Comparison of ENCODE assay signal across 26 cellular contexts in the genomic region with DNA sequence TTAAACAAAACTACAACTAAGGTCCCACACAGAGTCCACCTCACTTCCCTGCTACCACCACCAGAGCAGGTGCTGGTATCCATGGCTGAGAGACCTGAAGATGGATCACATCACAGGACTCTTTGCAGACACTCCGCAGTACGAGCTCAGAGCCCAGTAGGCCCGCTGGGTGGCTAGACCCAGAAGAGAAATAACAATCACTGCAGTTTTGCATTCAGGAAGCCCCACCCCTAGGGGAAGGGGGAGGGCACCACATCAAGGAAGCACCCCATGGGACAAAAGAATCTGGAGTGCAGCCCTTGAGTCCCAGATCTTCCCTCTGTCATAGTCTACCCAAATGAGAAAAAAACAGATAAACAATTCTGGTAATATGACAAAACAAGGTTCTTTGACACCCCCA. TPM values are rescaled to one million over a fixed set of nuclear protein-coding genes. Genes with fewer than 3 reads are reported as not detected.
"Had no signal": no experiment of that assay in that cellular context is flagged by ENCODE, and none has a peak within 500 bp of the region (broad histone marks: within the 10 kb centered on the region; RNA-seq: fewer than 3 reads in every experiment).

No MANE protein-coding gene starts in this region.

- DNase-seq: erythroblast; foreskin keratinocyte; head of caudate nucleus; hypothalamus; kidney glomerular epithelial cell; lower lobe of right lung; natural killer cell; occipital lobe; pancreas; right lobe of liver; spleen; stimulated activated CD4-positive, alpha-beta T cell treated with anti-CD3 and anti-CD28 coated beads, Interleukin-15, amount 100 ng/mL, for 24 hours; stimulated activated CD4-positive, alpha-beta T cell treated with anti-CD3 and anti-CD28 coated beads, Interleukin-1b, Interleukin-23, amount 100 ng/mL, for 48 hours; stimulated activated CD4-positive, alpha-beta T cell treated with anti-CD3 and anti-CD28 coated beads, Interleukin-4, amount 100 ng/mL, for 4 hours; stimulated activated naive B cell treated with anti-CD40 and anti-IgM and Interleukin-4, amounts not matched to agents 10 μg/mL and 1 μg/mL and 100 μg/mL, for 72 hours; stimulated activated naive CD8-positive, alpha-beta T cell treated with anti-CD3 and anti-CD28 coated beads, Interleukin-15, amount 100 ng/mL, for 72 hours had no signal

- H3K4me2 ChIP-seq: neural progenitor cell had no signal

- H3K27ac Mint-ChIP-seq: memory B cell; natural killer cell; neural progenitor cell; progenitor cell of endocrine pancreas; stimulated activated naive B cell treated with anti-CD40 and anti-IgM and Interleukin-4, amounts not matched to agents 10 μg/mL and 1 μg/mL and 100 μg/mL, for 72 hours; stimulated activated naive CD8-positive, alpha-beta T cell treated with anti-CD3 and anti-CD28 coated beads, Interleukin-15, amount 100 ng/mL, for 72 hours had no signal

- H3K36me3 Mint-ChIP-seq: natural killer cell had no signal

- H3K4me1 Mint-ChIP-seq: central memory CD8-positive, alpha-beta T cell; memory B cell; natural killer cell; stimulated activated naive B cell treated with anti-CD40 and anti-IgM and Interleukin-4, amounts not matched to agents 10 μg/mL and 1 μg/mL and 100 μg/mL, for 72 hours; stimulated activated naive CD8-positive, alpha-beta T cell treated with anti-CD3 and anti-CD28 coated beads, Interleukin-15, amount 100 ng/mL, for 72 hours had no signal

- H3K9ac ChIP-seq: neural progenitor cell had no signal

- H3K36me3 ChIP-seq: lower lobe of right lung, neural progenitor cell, pancreas, right lobe of liver, spleen, tibial nerve had no signal

- H2AFZ ChIP-seq: neural progenitor cell had no signal

- H3K27me3 ChIP-seq: neural progenitor cell, pancreas, right lobe of liver, spleen, testis, tibial nerve had no signal

- H3K27ac ChIP-seq: foreskin keratinocyte, lower lobe of right lung, neural progenitor cell, pancreas, right lobe of liver, spleen, testis had no signal

- H3K4me3 Mint-ChIP-seq: central memory CD8-positive, alpha-beta T cell; memory B cell; natural killer cell; neural progenitor cell; stimulated activated naive B cell treated with anti-CD40 and anti-IgM and Interleukin-4, amounts not matched to agents 10 μg/mL and 1 μg/mL and 100 μg/mL, for 72 hours; stimulated activated naive CD8-positive, alpha-beta T cell treated with anti-CD3 and anti-CD28 coated beads, Interleukin-15, amount 100 ng/mL, for 72 hours had no signal

- H3K9me3 ChIP-seq: lower lobe of right lung, pancreas, right lobe of liver, testis had no signal

- ATAC-seq: left lobe of liver; lower lobe of right lung; natural killer cell; pancreas; right lobe of liver; stimulated activated naive B cell treated with anti-CD40 and anti-IgM and Interleukin-4, amounts not matched to agents 10 μg/mL and 1 μg/mL and 100 μg/mL, for 72 hours; stimulated activated naive CD8-positive, alpha-beta T cell treated with anti-CD3 and anti-CD28 coated beads, Interleukin-15, amount 100 ng/mL, for 72 hours had no signal

- H3K4me3 ChIP-seq: lower lobe of right lung, neural progenitor cell, pancreas, right lobe of liver, spleen, tibial nerve had no signal

- H3K4me1 ChIP-seq: foreskin keratinocyte, lower lobe of right lung, neural progenitor cell, pancreas, right lobe of liver, spleen, testis had no signal

RNA-seq across cellular contexts. Expression of a gene that starts 56.9 kb away (rescaled TPM):
- total RNA-seq: endothelial cell of umbilical vein, foreskin keratinocyte, lower lobe of right lung, mucosa of gallbladder, myocyte, natural killer cell had no signal
- polyA plus RNA-seq: endothelial cell of umbilical vein, foreskin keratinocyte, pancreas, spleen had no signal
